8 cellular contexts compared by ENCODE assay signal in the genomic region with DNA sequence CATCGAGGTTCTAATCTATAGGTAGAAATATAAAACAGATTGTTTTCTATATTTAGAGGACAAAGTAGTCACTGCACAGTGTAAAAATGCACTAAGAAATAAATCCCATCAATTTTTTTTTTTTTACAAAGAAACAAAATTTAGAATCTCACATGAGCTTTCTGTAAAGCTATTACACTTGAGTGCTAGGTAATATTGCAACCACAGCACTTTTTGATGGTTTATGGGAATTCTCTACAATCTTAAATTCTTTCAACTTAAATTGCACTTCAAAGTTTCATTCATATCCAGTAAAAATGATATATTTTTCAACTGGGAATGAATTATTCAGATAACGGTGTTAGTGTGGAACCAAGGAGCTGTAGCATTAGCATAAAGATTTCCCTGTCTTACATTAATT.
"Had no signal": no experiment of that assay in that cellular context is flagged by ENCODE, and none has a peak within 500 bp of the region (broad histone marks: within the 10 kb centered on the region; RNA-seq: fewer than 3 reads in every experiment).

No MANE protein-coding gene starts in this region.

- H3K27ac ChIP-seq: GM23248, HL-60 had no signal

- DNase-seq: GM23248, GOT3, H7, HFFc6, KG1 had no signal

- H3K36me3 ChIP-seq: HAP-1 had no signal

- H3K4me3 ChIP-seq: GM23248, HAP-1 had no signal

- H3K9ac ChIP-seq: GM23248 had no signal

- H3K9me3 ChIP-seq: HAP-1 had no signal

- H3K4me1 ChIP-seq: HAP-1 had no signal

- H2AFZ ChIP-seq: GM23248 had no signal

- ATAC-seq: HCT116 had no signal
